In the genomic region with DNA sequence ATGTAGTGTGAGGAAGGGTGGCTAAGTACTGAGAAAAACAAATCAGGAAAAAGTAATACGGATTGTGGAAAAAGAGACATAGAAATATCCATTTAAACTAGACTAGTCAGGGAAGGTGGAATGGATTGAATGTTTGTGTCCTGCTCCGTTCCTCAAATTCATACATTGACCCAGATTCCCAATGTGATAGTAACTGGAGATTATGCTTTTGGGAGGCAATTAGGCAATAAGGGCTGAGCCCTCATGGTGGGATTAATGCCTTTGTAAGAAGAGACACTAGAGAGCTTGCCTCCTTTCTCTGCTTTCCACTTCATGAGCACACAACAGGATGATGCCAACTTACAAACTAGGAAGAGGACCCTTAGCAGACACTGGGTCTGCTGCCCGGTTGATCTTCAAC, we compare ENCODE assay signal across 25 cellular contexts.
"Had no signal": no experiment of that assay in that cellular context is flagged by ENCODE, and none has a peak within 500 bp of the region (broad histone marks: within the 10 kb centered on the region; RNA-seq: fewer than 3 reads in every experiment).

No MANE protein-coding gene starts in this region.

- H3K9me3 Mint-ChIP-seq: activated CD4-positive, alpha-beta memory T cell treated with anti-CD3 and anti-CD28 coated beads for 36 hours; activated CD4-positive, alpha-beta T cell treated with anti-CD3 and anti-CD28 coated beads, Interleukin-2, amount 10 ng/mL, durations not matched to agents 24 days and 14 days; activated naive CD8-positive, alpha-beta T cell treated with anti-CD3 and anti-CD28 coated beads, Interleukin-2, amount 10 ng/mL, durations not matched to agents 7 days and 5 days; nephron had no signal

- H3K27ac Mint-ChIP-seq: activated CD4-positive, alpha-beta memory T cell treated with anti-CD3 and anti-CD28 coated beads for 36 hours; activated CD4-positive, alpha-beta T cell treated with anti-CD3 and anti-CD28 coated beads, Interleukin-2, amount 10 ng/mL, durations not matched to agents 24 days and 14 days; activated naive CD4-positive, alpha-beta T cell treated with anti-CD3 and anti-CD28 coated beads, Interleukin-2, amount 10 ng/mL, durations not matched to agents 7 days and 5 days; activated naive CD8-positive, alpha-beta T cell treated with anti-CD3 and anti-CD28 coated beads, Interleukin-2, amount 10 ng/mL, durations not matched to agents 7 days and 5 days; activated T-cell treated with anti-CD3 and anti-CD28 coated beads, Interleukin-2, amount 50 U/mL, for 24 hours; effector memory CD8-positive, alpha-beta T cell; nephron; progenitor cell of endocrine pancreas had no signal

- H3K36me3 Mint-ChIP-seq: activated CD4-positive, alpha-beta memory T cell treated with anti-CD3 and anti-CD28 coated beads for 36 hours; activated naive CD4-positive, alpha-beta T cell treated with anti-CD3 and anti-CD28 coated beads, Interleukin-2, amount 10 ng/mL, durations not matched to agents 7 days and 5 days; activated naive CD8-positive, alpha-beta T cell treated with anti-CD3 and anti-CD28 coated beads, Interleukin-2, amount 10 ng/mL, durations not matched to agents 7 days and 5 days had no signal

- H3K4me2 ChIP-seq: hepatocyte had no signal

- H3K9me3 ChIP-seq: gastroesophageal sphincter, mucosa of descending colon, neutrophil, right lobe of liver, tibial nerve had no signal

- H3K4me3 ChIP-seq: gastroesophageal sphincter, hepatocyte, mucosa of descending colon, right lobe of liver, tibial nerve had no signal

- H3K27ac ChIP-seq: brain microvascular endothelial cell, gastroesophageal sphincter, neutrophil, right lobe of liver, tibial nerve had no signal

- H3K4me1 ChIP-seq: gastroesophageal sphincter, right lobe of liver, tibial nerve had no signal

- H3K27me3 ChIP-seq: brain microvascular endothelial cell, gastroesophageal sphincter, hepatocyte, neutrophil, right lobe of liver, tibial nerve had no signal

- H3K27me3 Mint-ChIP-seq: activated CD4-positive, alpha-beta memory T cell treated with anti-CD3 and anti-CD28 coated beads for 36 hours; activated CD4-positive, alpha-beta T cell treated with anti-CD3 and anti-CD28 coated beads, Interleukin-2, amount 10 ng/mL, durations not matched to agents 24 days and 14 days; activated naive CD4-positive, alpha-beta T cell treated with anti-CD3 and anti-CD28 coated beads, Interleukin-2, amount 10 ng/mL, durations not matched to agents 7 days and 5 days; activated naive CD8-positive, alpha-beta T cell treated with anti-CD3 and anti-CD28 coated beads, Interleukin-2, amount 10 ng/mL, durations not matched to agents 7 days and 5 days; activated T-cell treated with anti-CD3 and anti-CD28 coated beads, Interleukin-2, amount 50 U/mL, for 24 hours; effector memory CD8-positive, alpha-beta T cell had no signal

- H3K36me3 ChIP-seq: brain microvascular endothelial cell, gastroesophageal sphincter, neutrophil, right lobe of liver, tibial nerve had no signal

- H3K79me2 ChIP-seq: hepatocyte had no signal

- DNase-seq: activated CD4-positive, alpha-beta memory T cell treated with anti-CD3 and anti-CD28 coated beads for 36 hours; activated CD4-positive, alpha-beta T cell treated with anti-CD3 and anti-CD28 coated beads, Interleukin-2, amount 10 ng/mL, durations not matched to agents 24 days and 14 days; activated CD4-positive, CD25-positive, alpha-beta regulatory T cell treated with anti-CD3 and anti-CD28 coated beads, Interleukin-2, amount 50 U/mL, for 72 hours; activated CD8-positive, alpha-beta memory T cell treated with anti-CD3 and anti-CD28 coated beads, Interleukin-2, amount 50 U/mL, for 48 hours; activated gamma-delta T cell; activated naive CD4-positive, alpha-beta T cell treated with anti-CD3 and anti-CD28 coated beads, Interleukin-2, amount 10 ng/mL, durations not matched to agents 7 days and 5 days; activated naive CD8-positive, alpha-beta T cell treated with anti-CD3 and anti-CD28 coated beads, Interleukin-2, amount 10 ng/mL, durations not matched to agents 7 days and 5 days; activated T-cell treated with anti-CD3 and anti-CD28 coated beads, Interleukin-2, amount 50 U/mL, for 24 hours; amniotic stem cell; brain microvascular endothelial cell; cortex of kidney; effector memory CD8-positive, alpha-beta T cell; left cardiac atrium; left ventricle myocardium superior; mucosa of descending colon; right lobe of liver; stimulated activated CD4-positive, alpha-beta T cell treated with anti-CD3 and anti-CD28 coated beads, Interleukin-2, amount 100 ng/mL, for 48 hours; stimulated activated naive CD4-positive, alpha-beta T cell treated with Interleukin-2 at 50 U/mL for 16 hours; T-helper 9 cell had no signal

- H2AFZ ChIP-seq: hepatocyte had no signal

- H3K4me1 Mint-ChIP-seq: activated CD4-positive, alpha-beta T cell treated with anti-CD3 and anti-CD28 coated beads, Interleukin-2, amount 10 ng/mL, durations not matched to agents 24 days and 14 days; activated naive CD4-positive, alpha-beta T cell treated with anti-CD3 and anti-CD28 coated beads, Interleukin-2, amount 10 ng/mL, durations not matched to agents 7 days and 5 days; activated naive CD8-positive, alpha-beta T cell treated with anti-CD3 and anti-CD28 coated beads, Interleukin-2, amount 10 ng/mL, durations not matched to agents 7 days and 5 days; nephron had no signal

- H3K4me3 Mint-ChIP-seq: activated CD4-positive, alpha-beta memory T cell treated with anti-CD3 and anti-CD28 coated beads for 36 hours; activated CD4-positive, alpha-beta T cell treated with anti-CD3 and anti-CD28 coated beads, Interleukin-2, amount 10 ng/mL, durations not matched to agents 24 days and 14 days; activated naive CD4-positive, alpha-beta T cell treated with anti-CD3 and anti-CD28 coated beads, Interleukin-2, amount 10 ng/mL, durations not matched to agents 7 days and 5 days; activated naive CD8-positive, alpha-beta T cell treated with anti-CD3 and anti-CD28 coated beads, Interleukin-2, amount 10 ng/mL, durations not matched to agents 7 days and 5 days; activated T-cell treated with anti-CD3 and anti-CD28 coated beads, Interleukin-2, amount 50 U/mL, for 24 hours; effector memory CD8-positive, alpha-beta T cell; nephron had no signal
